8 cellular contexts compared by ENCODE assay signal in genomic region chr4:152364383-152364782, GRCh38.
"Had no signal": no experiment of that assay in that cellular context is flagged by ENCODE, and none has a peak within 500 bp of the region (broad histone marks: within the 10 kb centered on the region; RNA-seq: fewer than 3 reads in every experiment).

No MANE protein-coding gene starts in this region.

- H3K9ac ChIP-seq: GM23248 had no signal

- ATAC-seq: HepG2, K562 had no signal

- H3K4me3 ChIP-seq: GM23248, HAP-1, K562 had no signal

- FAIRE-seq: HepG2 had no signal

- H3K27ac ChIP-seq: HL-60 had no signal

- DNase-seq: GM23248, GOT3, H7, KG1 had no signal

- H3K9me3 ChIP-seq: HAP-1 had no signal

- H2AFZ ChIP-seq: GM23248 had no signal

- H3K36me3 ChIP-seq: HAP-1 had no signal

- H3K4me1 ChIP-seq: HAP-1 had no signal
